24 cellular contexts compared by ENCODE assay signal in genomic region chr1:27060879-27061278, GRCh38. TPM values are rescaled to one million over a fixed set of nuclear protein-coding genes. Genes with fewer than 3 reads are reported as not detected.
"Had no signal": no experiment of that assay in that cellular context is flagged by ENCODE, and none has a peak within 500 bp of the region (broad histone marks: within the 10 kb centered on the region; RNA-seq: fewer than 3 reads in every experiment).

No MANE protein-coding gene starts in this region.

- FAIRE-seq: colon, frontal cortex, pancreas, small intestine had no signal

- H3K27ac Mint-ChIP-seq: immature natural killer cell; naive thymus-derived CD4-positive, alpha-beta T cell; stimulated activated naive B cell treated with anti-CD40 and anti-IgM and Interleukin-4, amounts not matched to agents 10 μg/mL and 1 μg/mL and 100 μg/mL, for 72 hours; stimulated activated naive CD8-positive, alpha-beta T cell treated with anti-CD3 and anti-CD28 coated beads, Interleukin-15, Interleukin-2, amounts not matched to agents 100 ng/mL and 50 ng/mL, for 24 hours had no signal

- H3K36me3 Mint-ChIP-seq: immature natural killer cell; naive thymus-derived CD4-positive, alpha-beta T cell; stimulated activated naive B cell treated with anti-CD40 and anti-IgM and Interleukin-4, amounts not matched to agents 10 μg/mL and 1 μg/mL and 100 μg/mL, for 72 hours had no signal

- H3K27me3 Mint-ChIP-seq: stimulated activated naive CD8-positive, alpha-beta T cell treated with anti-CD3 and anti-CD28 coated beads, Interleukin-15, Interleukin-2, amounts not matched to agents 100 ng/mL and 50 ng/mL, for 24 hours had no signal

- H3K4me3 Mint-ChIP-seq: immature natural killer cell; naive thymus-derived CD4-positive, alpha-beta T cell; stimulated activated naive B cell treated with anti-CD40 and anti-IgM and Interleukin-4, amounts not matched to agents 10 μg/mL and 1 μg/mL and 100 μg/mL, for 72 hours; stimulated activated naive CD8-positive, alpha-beta T cell treated with anti-CD3 and anti-CD28 coated beads, Interleukin-15, Interleukin-2, amounts not matched to agents 100 ng/mL and 50 ng/mL, for 24 hours had no signal

- H3K4me1 ChIP-seq: pancreas, right lobe of liver, upper lobe of left lung, uterus had no signal

- H3K4me3 ChIP-seq: dorsolateral prefrontal cortex, lung, pancreas, right lobe of liver, thoracic aorta, tibial nerve, upper lobe of left lung, uterus had no signal

- H3K36me3 ChIP-seq: neutrophil, pancreas, right lobe of liver, thoracic aorta, tibial nerve, upper lobe of left lung, uterus had no signal

- H3K9me3 ChIP-seq: neutrophil, pancreas, right lobe of liver, thoracic aorta, tibial nerve, upper lobe of left lung, uterus had no signal

- H3K27ac ChIP-seq: dorsolateral prefrontal cortex, neutrophil, pancreas, right lobe of liver, thoracic aorta, tibial nerve, uterus had no signal

- H3K27me3 ChIP-seq: dorsolateral prefrontal cortex, pancreas, right lobe of liver, tibial nerve, upper lobe of left lung, uterus had no signal

- H3K9me3 Mint-ChIP-seq: immature natural killer cell; naive thymus-derived CD4-positive, alpha-beta T cell; stimulated activated naive B cell treated with anti-CD40 and anti-IgM and Interleukin-4, amounts not matched to agents 10 μg/mL and 1 μg/mL and 100 μg/mL, for 72 hours; stimulated activated naive CD8-positive, alpha-beta T cell treated with anti-CD3 and anti-CD28 coated beads, Interleukin-15, Interleukin-2, amounts not matched to agents 100 ng/mL and 50 ng/mL, for 24 hours had no signal

- H3K4me1 Mint-ChIP-seq: immature natural killer cell; naive thymus-derived CD4-positive, alpha-beta T cell; stimulated activated naive B cell treated with anti-CD40 and anti-IgM and Interleukin-4, amounts not matched to agents 10 μg/mL and 1 μg/mL and 100 μg/mL, for 72 hours had no signal

- ATAC-seq: naive thymus-derived CD4-positive, alpha-beta T cell; pancreas; right lobe of liver; stimulated activated naive B cell treated with anti-CD40 and anti-IgM and Interleukin-4, amounts not matched to agents 10 μg/mL and 1 μg/mL and 100 μg/mL, for 72 hours had no signal

- DNase-seq: dorsolateral prefrontal cortex; effector CD4-positive, alpha-beta T cell; hypothalamus; immature natural killer cell; islet precursor cell; mesendoderm; midbrain; naive thymus-derived CD4-positive, alpha-beta T cell; pancreas; right lobe of liver; small intestine; stimulated activated CD4-positive, alpha-beta T cell treated with anti-CD3 and anti-CD28 coated beads, Interleukin-15, amount 100 ng/mL, for 24 hours; stimulated activated CD4-positive, alpha-beta T cell treated with anti-CD3 and anti-CD28 coated beads, Interleukin-2, amount 100 ng/mL, for 48 hours; stimulated activated naive B cell treated with anti-CD40 and anti-IgM and Interleukin-4, amounts not matched to agents 10 μg/mL and 1 μg/mL and 100 μg/mL, for 72 hours; upper lobe of left lung; uterus had no signal

RNA-seq across cellular contexts. Expression of gene TENT5B, which starts 48.2 kb away (rescaled TPM):
- total RNA-seq: frontal cortex had no signal
- polyA plus RNA-seq: immature natural killer cell; naive thymus-derived CD4-positive, alpha-beta T cell; neural cell had no signal
